12 cellular contexts compared by ENCODE assay signal in the genomic region with DNA sequence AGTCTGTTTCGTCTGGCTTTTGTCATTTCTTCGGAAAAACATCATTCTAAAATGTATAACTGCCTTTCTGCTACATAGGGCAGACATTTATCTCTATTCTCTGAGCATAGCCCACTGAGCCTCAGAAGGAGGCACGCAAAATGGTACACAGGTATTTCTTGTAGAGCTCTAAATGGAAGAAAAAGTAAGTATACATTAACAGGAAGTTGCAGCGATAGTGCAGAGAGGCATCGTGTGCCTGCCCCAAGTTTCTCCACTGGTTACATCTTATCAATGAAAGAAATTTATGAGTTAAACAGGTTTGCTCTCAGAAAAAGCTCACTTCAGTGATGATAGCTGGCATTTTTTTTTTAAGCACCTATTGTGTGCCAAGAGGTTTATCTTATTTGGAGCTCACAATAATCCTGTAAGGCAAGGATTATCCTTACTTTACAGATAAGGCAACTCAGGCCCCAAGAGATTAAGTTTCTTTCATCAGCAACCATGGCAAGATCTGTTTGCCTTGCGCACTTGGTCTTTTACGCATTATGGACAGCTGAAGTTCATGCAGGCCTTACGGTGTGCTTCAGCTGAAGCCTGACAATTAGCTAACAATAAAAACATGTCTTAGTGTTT. TPM values are rescaled to one million over a fixed set of nuclear protein-coding genes. Genes with fewer than 3 reads are reported as not detected.
DNase-seq lines count a peak whose midpoint lies in the region; ATAC-seq and TF ChIP-seq lines count a peak whose summit lies in the region.
"Had no signal": no experiment of that assay in that cellular context is flagged by ENCODE, and none has a peak within 500 bp of the region (broad histone marks: within the 10 kb centered on the region; RNA-seq: fewer than 3 reads in every experiment).

No MANE protein-coding gene starts in this region.

- no peak overlapping the region for H3K27ac ChIP-seq in CD8-positive, alpha-beta T cell (ENCODE audit: low read depth, low read length)
- peak overlapping the region; percentile 98 to 99 for H3K27ac ChIP-seq in ascending aorta

- H3K9me3 Mint-ChIP-seq in CD8-positive, alpha-beta T cell, result peaks cover 4% of the 10 kb centered on the region
- peaks cover 3% of the 10 kb centered on the region for H3K9me3 Mint-ChIP-seq in neural crest cell

- no peaks in the 10 kb centered on the region for H4K20me1 ChIP-seq in Loucy (ENCODE audit: insufficient read depth, low read length, poor library complexity, severe bottlenecking)

- no peaks in the 10 kb centered on the region for H3K9me3 ChIP-seq in CD8-positive, alpha-beta T cell (ENCODE audit: low read length)
- peaks cover 5% of the 10 kb centered on the region; the same call in 1 of the 2 replicates for H3K9me3 ChIP-seq in Loucy (ENCODE audit: insufficient read depth, low read depth, low read length)
- no peaks in the 10 kb centered on the region for H3K9me3 ChIP-seq in ascending aorta

- no peaks in the 10 kb centered on the region for H3K27me3 Mint-ChIP-seq in CD8-positive, alpha-beta T cell (ENCODE audit: low read depth)
- no peaks in the 10 kb centered on the region for H3K27me3 Mint-ChIP-seq in neural crest cell (ENCODE audit: low read depth)

- POLR2A ChIA-PET in CD8-positive, alpha-beta T cell (lab: Charles Lee), result interaction anchor here (0.7 to 3.3 kb wide), 7 partner anchors 28 to 497 kb away, joined by 3 to 12 read pairs (median 5); a partner anchor contains a TSS

- H3K4me3 ChIP-seq in CD8-positive, alpha-beta T cell (ENCODE audit: low read depth, low read length), result no peak overlapping the region
- no peak overlapping the region for H3K4me3 ChIP-seq in Loucy (ENCODE audit: low read length, poor library complexity, severe bottlenecking)
- H3K4me3 ChIP-seq in ascending aorta, result no peak overlapping the region

- peaks cover 34% of the 10 kb centered on the region for H3K79me2 ChIP-seq in Loucy (ENCODE audit: insufficient read depth, low read length)

- intact Hi-C loops in CD8-positive, alpha-beta T cell (cut with DNase I, micrococcal nuclease), result loop anchor here (2.0 to 10.0 kb wide), 8 partner anchors 27 to 963 kb away; a partner anchor contains a TSS
- intact Hi-C loops in ascending aorta (cut with DNase I), result loop anchor here (1.0 to 5.0 kb wide), 4 partner anchors 39 to 299 kb away; no protein-coding TSS in a partner anchor

- no peaks in the 10 kb centered on the region for H3K9me2 ChIP-seq in Loucy (replicated peaks; ENCODE audit: low read depth, low read length)

- peak overlapping the region; percentile 99 for H3K27ac Mint-ChIP-seq in CD8-positive, alpha-beta T cell
- no peak overlapping the region for H3K27ac Mint-ChIP-seq in neural crest cell (ENCODE audit: unreplicated experiment)

- no peak for TF ChIP-seq CTCF in CD8-positive, alpha-beta T cell (IDR thresholded peaks at IDR 0.05)
- no peak for TF ChIP-seq CTCF in Loucy (conservative IDR thresholded peaks at IDR 0.05; ENCODE audit: low read length)
- no peak for TF ChIP-seq CTCF in ascending aorta (IDR thresholded peaks at IDR 0.05)
- no peak for TF ChIP-seq CTCF in neural crest cell (conservative IDR thresholded peaks at IDR 0.05)

- H3K9ac ChIP-seq in Loucy (ENCODE audit: low read depth, low read length, poor library complexity, severe bottlenecking), result peak overlapping the region; percentile 98

- peaks cover 23% of the 10 kb centered on the region for H3K4me1 Mint-ChIP-seq in CD8-positive, alpha-beta T cell (ENCODE audit: low read depth)
- peaks cover 33% of the 10 kb centered on the region for H3K4me1 Mint-ChIP-seq in neural crest cell

- no peak for ATAC-seq in CD8-positive, alpha-beta T cell
- no peak for ATAC-seq in activated CD4-positive, CD25-positive, alpha-beta regulatory T cell treated with anti-CD3 and anti-CD28 coated beads, Interleukin-2, amount 50 U/mL, for 24 hours
- no peak for ATAC-seq in GM21526 (IDR thresholded peaks at IDR 0.05; ENCODE audit: low FRiP score, unreplicated experiment)

- CTCF ChIA-PET in CD8-positive, alpha-beta T cell (lab: Charles Lee), result interaction anchor here (0.9 to 3.3 kb wide), 3 partner anchors 28 to 119 kb away, joined by 3 to 13 read pairs (median 3); no protein-coding TSS in a partner anchor

- H3K36me3 ChIP-seq in CD8-positive, alpha-beta T cell (ENCODE audit: insufficient read depth, low read length), result no peaks in the 10 kb centered on the region
- no peaks in the 10 kb centered on the region for H3K36me3 ChIP-seq in Loucy (ENCODE audit: insufficient read depth, low read length)
- H3K36me3 ChIP-seq in ascending aorta, result no peaks in the 10 kb centered on the region

- H2AFZ ChIP-seq in Loucy (ENCODE audit: low read length), result no peak overlapping the region

- DNase-seq in CD8-positive, alpha-beta T cell, result no peak
- no peak for DNase-seq in ascending aorta (ENCODE audit: low spot score in 2 of 2)
- no peak for DNase-seq in neural crest cell (ENCODE audit: low read depth, low spot score)
- no peak for DNase-seq in superior temporal gyrus (ENCODE audit: extremely low spot score)
- no peak for DNase-seq in NCI-H1092 treated with DMSO at 0.1 percent for 48 hours (lab: John Stamatoyannopoulos, UW)
- DNase-seq: activated B cell treated with CpG ODN at 0.5 μM for 24 hours, cerebellar nuclear complex, NCI-H345, small intestine had no signal

- peak overlapping the region; percentile 92 for H3K4me2 ChIP-seq in Loucy (ENCODE audit: low read depth, low read length, poor library complexity, severe bottlenecking)

- H3K4me3 Mint-ChIP-seq in CD8-positive, alpha-beta T cell, result peak overlapping the region; percentile 96
- peak overlapping the region; percentile 92 for H3K4me3 Mint-ChIP-seq in neural crest cell

- no peaks in the 10 kb centered on the region for H3K27me3 ChIP-seq in CD8-positive, alpha-beta T cell (ENCODE audit: insufficient read depth, low read length)
- H3K27me3 ChIP-seq in Loucy (ENCODE audit: insufficient read depth, low read length, poor library complexity, severe bottlenecking) (no peaks in the 10 kb centered on the region), ascending aorta (no peaks in the 10 kb centered on the region)

- 0 out of 2 replicates have a peak, but pooled peaks cover 6% of the 10 kb centered on the region for H3F3A ChIP-seq in Loucy (ENCODE audit: low read depth)

- H3K4me1 ChIP-seq in CD8-positive, alpha-beta T cell (ENCODE audit: insufficient read depth, low read length), result peaks cover 14% of the 10 kb centered on the region
- peaks cover 41% of the 10 kb centered on the region for H3K4me1 ChIP-seq in Loucy (ENCODE audit: insufficient read depth, low read length, poor library complexity, severe bottlenecking)
- H3K4me1 ChIP-seq in ascending aorta, result peaks cover 0 to 6% of the 10 kb centered on the region in 2 donors

- H3K36me3 Mint-ChIP-seq in CD8-positive, alpha-beta T cell, result peaks cover 5% of the 10 kb centered on the region
- H3K36me3 Mint-ChIP-seq in neural crest cell (ENCODE audit: low read depth), result no peaks in the 10 kb centered on the region

RNA-seq across cellular contexts. Expression of a gene that starts 1.2 kb away (rescaled TPM):
- 1 to 10 TPM; 1.5 to 2.0 TPM for total RNA-seq in CD8-positive, alpha-beta T cell
- total RNA-seq in ascending aorta (1.8 TPM), neural crest cell (25.2 and 26.3 TPM in 2 replicates)
